ENCODE assay signal across 27 cellular contexts in genomic region chr6:122283884-122284283, GRCh38.
"Had no signal": no experiment of that assay in that cellular context is flagged by ENCODE, and none has a peak within 500 bp of the region (broad histone marks: within the 10 kb centered on the region; RNA-seq: fewer than 3 reads in every experiment).

No MANE protein-coding gene starts in this region.

- H3K4me1 ChIP-seq: colonic mucosa, esophagus squamous epithelium, left lung, lower lobe of right lung had no signal

- H3K27me3 Mint-ChIP-seq: dendritic cell treated with granulocyte-macrophage colony-stimulating factor and Interleukin-4, amounts not matched to agents 40 ng/mL and 50 ng/mL, for 4 days; effector memory CD8-positive, alpha-beta T cell had no signal

- H3K27ac ChIP-seq: colonic mucosa, epithelial cell of prostate, esophagus squamous epithelium, gastrocnemius medialis, heart right ventricle, left lung, lower lobe of right lung had no signal

- FAIRE-seq: endometrium, islet of Langerhans, keratinocyte had no signal

- H3K4me3 ChIP-seq: colonic mucosa, esophagus squamous epithelium, gastrocnemius medialis, heart right ventricle, left lung, lower lobe of right lung, mucosa of descending colon had no signal

- H3K9me3 ChIP-seq: colonic mucosa, gastrocnemius medialis, heart right ventricle, lower lobe of right lung, mucosa of descending colon had no signal

- ATAC-seq: effector memory CD8-positive, alpha-beta T cell; esophagus mucosa; gastrocnemius medialis; left cardiac atrium; left lung; left ventricle myocardium superior; lower lobe of right lung; mucosa of descending colon had no signal

- H3K4me3 Mint-ChIP-seq: dendritic cell treated with granulocyte-macrophage colony-stimulating factor and Interleukin-4, amounts not matched to agents 40 ng/mL and 50 ng/mL, for 4 days; effector memory CD8-positive, alpha-beta T cell; endodermal cell; mesothelial cell of epicardium had no signal

- DNase-seq: colonic mucosa; cortex of kidney; effector CD8-positive, alpha-beta T cell; effector memory CD8-positive, alpha-beta T cell; endodermal cell; erythroblast; esophagus squamous epithelium; foreskin fibroblast; foreskin melanocyte; gastrocnemius medialis; glutamatergic neuron; head of caudate nucleus; heart right ventricle; hippocampal formation; left cardiac atrium; left lung; left ventricle myocardium superior; lower lobe of right lung; mesenchymal stem cell; mucosa of descending colon had no signal

- H3K36me3 Mint-ChIP-seq: mesothelial cell of epicardium had no signal

- H3K4me1 Mint-ChIP-seq: endodermal cell had no signal

- H3K36me3 ChIP-seq: colonic mucosa, esophagus squamous epithelium, gastrocnemius medialis, heart right ventricle, left lung, lower lobe of right lung had no signal

- H3K27me3 ChIP-seq: colonic mucosa, esophagus squamous epithelium, gastrocnemius medialis, heart right ventricle, left lung had no signal

- H3K9me3 Mint-ChIP-seq: effector memory CD8-positive, alpha-beta T cell; mesothelial cell of epicardium had no signal

- H3K27ac Mint-ChIP-seq: dendritic cell treated with granulocyte-macrophage colony-stimulating factor and Interleukin-4, amounts not matched to agents 40 ng/mL and 50 ng/mL, for 4 days; effector memory CD8-positive, alpha-beta T cell; endodermal cell; mesothelial cell of epicardium had no signal
